Comparison of ENCODE assay signal across 1 cellular context in genomic region chr17:8391711-8392110, GRCh38.
TF ChIP-seq lines count a peak whose summit lies in the region.

No MANE protein-coding gene starts in this region.

TF ChIP-seq in A549, 52 proteins besides CTCF, POLR2A, EP300 and RAD21:
- TF ChIP-seq PHF8 (IDR thresholded peaks at IDR 0.05; ENCODE audit: borderline replicate concordance, low read depth) (no peak), MAX (IDR thresholded peaks at IDR 0.05) (no peak), CHD2 (IDR thresholded peaks at IDR 0.05; ENCODE audit: low read length, partially characterized antibody) (no peak), HEYL (CRISPR knock-in tag; IDR thresholded peaks at IDR 0.05) (no peak), RCOR1 (IDR thresholded peaks at IDR 0.05; ENCODE audit: low read depth, low read length) (no peak), MAZ (IDR thresholded peaks at IDR 0.05; ENCODE audit: borderline replicate concordance, low read depth, low read length) (no peak), HOXB13 (CRISPR knock-in tag; IDR thresholded peaks at IDR 0.05; ENCODE audit: low read depth) (no peak), ZFP36 (IDR thresholded peaks at IDR 0.05; ENCODE audit: borderline replicate concordance, partially characterized antibody) (no peak)
- TF ChIP-seq, protein P1, sequence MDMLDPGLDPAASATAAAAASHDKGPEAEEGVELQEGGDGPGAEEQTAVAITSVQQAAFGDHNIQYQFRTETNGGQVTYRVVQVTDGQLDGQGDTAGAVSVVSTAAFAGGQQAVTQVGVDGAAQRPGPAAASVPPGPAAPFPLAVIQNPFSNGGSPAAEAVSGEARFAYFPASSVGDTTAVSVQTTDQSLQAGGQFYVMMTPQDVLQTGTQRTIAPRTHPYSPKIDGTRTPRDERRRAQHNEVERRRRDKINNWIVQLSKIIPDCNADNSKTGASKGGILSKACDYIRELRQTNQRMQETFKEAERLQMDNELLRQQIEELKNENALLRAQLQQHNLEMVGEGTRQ (IDR thresholded peaks at IDR 0.05): no peak
- TF ChIP-seq, protein P2, sequence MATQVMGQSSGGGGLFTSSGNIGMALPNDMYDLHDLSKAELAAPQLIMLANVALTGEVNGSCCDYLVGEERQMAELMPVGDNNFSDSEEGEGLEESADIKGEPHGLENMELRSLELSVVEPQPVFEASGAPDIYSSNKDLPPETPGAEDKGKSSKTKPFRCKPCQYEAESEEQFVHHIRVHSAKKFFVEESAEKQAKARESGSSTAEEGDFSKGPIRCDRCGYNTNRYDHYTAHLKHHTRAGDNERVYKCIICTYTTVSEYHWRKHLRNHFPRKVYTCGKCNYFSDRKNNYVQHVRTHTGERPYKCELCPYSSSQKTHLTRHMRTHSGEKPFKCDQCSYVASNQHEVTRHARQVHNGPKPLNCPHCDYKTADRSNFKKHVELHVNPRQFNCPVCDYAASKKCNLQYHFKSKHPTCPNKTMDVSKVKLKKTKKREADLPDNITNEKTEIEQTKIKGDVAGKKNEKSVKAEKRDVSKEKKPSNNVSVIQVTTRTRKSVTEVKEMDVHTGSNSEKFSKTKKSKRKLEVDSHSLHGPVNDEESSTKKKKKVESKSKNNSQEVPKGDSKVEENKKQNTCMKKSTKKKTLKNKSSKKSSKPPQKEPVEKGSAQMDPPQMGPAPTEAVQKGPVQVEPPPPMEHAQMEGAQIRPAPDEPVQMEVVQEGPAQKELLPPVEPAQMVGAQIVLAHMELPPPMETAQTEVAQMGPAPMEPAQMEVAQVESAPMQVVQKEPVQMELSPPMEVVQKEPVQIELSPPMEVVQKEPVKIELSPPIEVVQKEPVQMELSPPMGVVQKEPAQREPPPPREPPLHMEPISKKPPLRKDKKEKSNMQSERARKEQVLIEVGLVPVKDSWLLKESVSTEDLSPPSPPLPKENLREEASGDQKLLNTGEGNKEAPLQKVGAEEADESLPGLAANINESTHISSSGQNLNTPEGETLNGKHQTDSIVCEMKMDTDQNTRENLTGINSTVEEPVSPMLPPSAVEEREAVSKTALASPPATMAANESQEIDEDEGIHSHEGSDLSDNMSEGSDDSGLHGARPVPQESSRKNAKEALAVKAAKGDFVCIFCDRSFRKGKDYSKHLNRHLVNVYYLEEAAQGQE (IDR thresholded peaks at IDR 0.05): no peak
TF ChIP-seq in A549: peak in this region for 0.
